In the genomic region with DNA sequence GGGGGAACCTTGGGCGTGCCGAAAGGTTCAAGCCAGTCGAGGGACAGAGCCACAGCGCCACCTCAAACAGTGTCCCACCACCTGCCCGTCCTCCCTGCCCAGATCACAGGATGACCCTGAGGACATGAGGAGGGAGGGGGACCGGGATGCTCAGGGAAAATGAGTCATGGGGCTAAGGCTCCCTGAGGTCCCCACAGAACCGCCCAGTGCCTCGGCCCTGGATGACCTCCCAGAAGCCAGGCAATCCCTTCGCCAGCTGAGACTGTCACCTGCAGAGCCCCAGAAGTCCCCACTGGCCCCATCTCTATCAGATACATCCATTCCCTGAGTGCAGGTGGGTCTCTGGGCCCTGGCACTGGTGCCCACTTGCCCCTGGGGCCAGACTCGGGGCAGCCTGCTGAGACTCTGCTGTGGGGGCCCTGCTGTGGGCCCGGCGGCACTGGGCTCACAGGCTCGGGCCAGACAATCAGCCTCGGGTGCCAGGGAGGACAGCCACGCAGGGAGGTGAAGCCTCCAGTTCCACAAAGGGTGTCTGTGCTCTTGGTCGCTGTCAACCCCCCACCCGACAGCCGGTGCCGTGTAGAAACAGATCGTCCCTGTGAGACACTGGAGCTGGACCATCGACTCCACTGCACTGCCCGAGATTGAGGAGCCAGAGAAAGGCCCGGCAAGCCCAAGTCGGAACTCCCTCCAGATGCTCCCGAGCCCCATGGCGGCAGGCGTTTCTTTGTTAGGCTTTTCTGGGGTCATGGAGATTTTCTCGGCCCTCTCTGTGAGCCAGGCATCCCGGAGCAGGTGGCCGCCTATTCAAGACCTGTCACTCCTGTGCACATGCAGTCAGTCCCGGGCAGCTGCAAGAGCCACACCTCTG, we compare ENCODE assay signal across 1 cellular context.
TF ChIP-seq lines count a peak whose summit lies in the region.

No MANE protein-coding gene starts in this region.

TF ChIP-seq in IMR-90, 13 proteins besides CTCF, POLR2A, EP300 and RAD21:
- TF ChIP-seq, protein P1, sequence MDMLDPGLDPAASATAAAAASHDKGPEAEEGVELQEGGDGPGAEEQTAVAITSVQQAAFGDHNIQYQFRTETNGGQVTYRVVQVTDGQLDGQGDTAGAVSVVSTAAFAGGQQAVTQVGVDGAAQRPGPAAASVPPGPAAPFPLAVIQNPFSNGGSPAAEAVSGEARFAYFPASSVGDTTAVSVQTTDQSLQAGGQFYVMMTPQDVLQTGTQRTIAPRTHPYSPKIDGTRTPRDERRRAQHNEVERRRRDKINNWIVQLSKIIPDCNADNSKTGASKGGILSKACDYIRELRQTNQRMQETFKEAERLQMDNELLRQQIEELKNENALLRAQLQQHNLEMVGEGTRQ (IDR thresholded peaks at IDR 0.05; ENCODE audit: low read depth, low read length) = no peak
- no peak for TF ChIP-seq CHD1 (IDR thresholded peaks at IDR 0.05; ENCODE audit: low read depth, low read length)
- TF ChIP-seq MAZ (IDR thresholded peaks at IDR 0.05; ENCODE audit: borderline replicate concordance, low read depth, low read length) = no peak
- TF ChIP-seq FOS (IDR thresholded peaks at IDR 0.05; ENCODE audit: low read depth, low read length) = no peak
- TF ChIP-seq, protein P2, sequence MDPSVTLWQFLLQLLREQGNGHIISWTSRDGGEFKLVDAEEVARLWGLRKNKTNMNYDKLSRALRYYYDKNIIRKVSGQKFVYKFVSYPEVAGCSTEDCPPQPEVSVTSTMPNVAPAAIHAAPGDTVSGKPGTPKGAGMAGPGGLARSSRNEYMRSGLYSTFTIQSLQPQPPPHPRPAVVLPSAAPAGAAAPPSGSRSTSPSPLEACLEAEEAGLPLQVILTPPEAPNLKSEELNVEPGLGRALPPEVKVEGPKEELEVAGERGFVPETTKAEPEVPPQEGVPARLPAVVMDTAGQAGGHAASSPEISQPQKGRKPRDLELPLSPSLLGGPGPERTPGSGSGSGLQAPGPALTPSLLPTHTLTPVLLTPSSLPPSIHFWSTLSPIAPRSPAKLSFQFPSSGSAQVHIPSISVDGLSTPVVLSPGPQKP (IDR thresholded peaks at IDR 0.05; ENCODE audit: borderline replicate concordance, low read depth, low read length) = no peak
- TF ChIP-seq NFE2L2 (IDR thresholded peaks at IDR 0.05; ENCODE audit: low read depth, low read length) = no peak
- no peak for TF ChIP-seq MAFK (IDR thresholded peaks at IDR 0.05; ENCODE audit: low read depth, low read length)
- no peak for TF ChIP-seq SMC3 (IDR thresholded peaks at IDR 0.05; ENCODE audit: low read depth, low read length)
- TF ChIP-seq RFX5 (IDR thresholded peaks at IDR 0.05; ENCODE audit: low read depth, low read length) = no peak
- TF ChIP-seq RCOR1 (IDR thresholded peaks at IDR 0.05; ENCODE audit: insufficient replicate concordance, low read length) = no peak
- no peak for TF ChIP-seq CEBPB (IDR thresholded peaks at IDR 0.05; ENCODE audit: low read depth, low read length)
- no peak for TF ChIP-seq MXI1 (IDR thresholded peaks at IDR 0.05; ENCODE audit: borderline replicate concordance, low read depth, low read length)
- TF ChIP-seq BHLHE40 (IDR thresholded peaks at IDR 0.05; ENCODE audit: low read depth, low read length) = no peak
TF ChIP-seq in IMR-90: peak in this region for 0.
